Comparison of ENCODE assay signal across 36 cellular contexts in the genomic region with DNA sequence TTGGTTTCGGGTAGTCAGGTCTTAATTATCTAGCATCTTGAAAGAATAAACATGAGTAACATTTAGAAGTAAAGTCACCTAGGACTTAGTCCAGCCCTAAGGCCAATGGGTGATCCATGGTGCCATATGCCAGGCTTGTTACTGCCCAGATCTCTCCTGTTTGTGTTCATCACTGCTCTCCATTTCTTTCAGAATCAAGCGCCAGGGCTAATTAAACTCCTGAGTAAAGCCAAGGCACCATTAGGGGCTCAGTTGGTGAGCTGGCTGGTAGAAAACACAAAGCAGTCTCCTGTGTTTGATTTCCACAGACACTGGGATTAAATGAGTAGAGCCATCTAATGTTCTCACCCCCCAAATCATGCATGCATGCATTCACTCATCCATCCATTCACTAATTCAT. TPM values are rescaled to one million over a fixed set of nuclear protein-coding genes. Genes with fewer than 3 reads are reported as not detected.
"Had no signal": no experiment of that assay in that cellular context is flagged by ENCODE, and none has a peak within 500 bp of the region (broad histone marks: within the 10 kb centered on the region; RNA-seq: fewer than 3 reads in every experiment).

No MANE protein-coding gene starts in this region.

- H3K4me3 ChIP-seq: adrenal gland, body of pancreas, esophagus squamous epithelium, gastroesophageal sphincter had no signal

- ATAC-seq: activated CD4-positive, alpha-beta T cell treated with anti-CD3 and anti-CD28 coated beads for 36 hours; activated CD8-positive, alpha-beta memory T cell treated with anti-CD3 and anti-CD28 coated beads, Interleukin-2, amount 10 ng/mL, durations not matched to agents 7 days and 5 days; activated CD8-positive, alpha-beta T cell treated with anti-CD3 and anti-CD28 coated beads, Interleukin-2, amount 10 ng/mL, durations not matched to agents 7 days and 5 days; activated naive CD8-positive, alpha-beta T cell treated with anti-CD3 and anti-CD28 coated beads, Interleukin-2, amount 50 U/mL, for 24 hours; body of pancreas; effector memory CD8-positive, alpha-beta T cell; gastroesophageal sphincter had no signal

- H3K27ac Mint-ChIP-seq: activated CD4-positive, alpha-beta memory T cell treated with anti-CD3 and anti-CD28 coated beads for 36 hours; activated CD4-positive, alpha-beta T cell treated with anti-CD3 and anti-CD28 coated beads for 36 hours; activated CD4-positive, alpha-beta T cell treated with anti-CD3 and anti-CD28 coated beads, Interleukin-2, amount 10 ng/mL, durations not matched to agents 24 days and 14 days; activated CD8-positive, alpha-beta memory T cell treated with anti-CD3 and anti-CD28 coated beads, Interleukin-2, amount 10 ng/mL, durations not matched to agents 7 days and 5 days; activated CD8-positive, alpha-beta T cell treated with anti-CD3 and anti-CD28 coated beads, Interleukin-2, amount 10 ng/mL, durations not matched to agents 7 days and 5 days; activated naive CD4-positive, alpha-beta T cell treated with anti-CD3 and anti-CD28 coated beads for 36 hours; activated naive CD4-positive, alpha-beta T cell treated with anti-CD3 and anti-CD28 coated beads, Interleukin-2, amount 50 U/mL, for 24 hours; activated naive CD8-positive, alpha-beta T cell treated with anti-CD3 and anti-CD28 coated beads for 36 hours; activated naive CD8-positive, alpha-beta T cell treated with anti-CD3 and anti-CD28 coated beads, Interleukin-2, amount 50 U/mL, for 24 hours; activated T-helper 1 cell treated with anti-CD3 and anti-CD28 coated beads, Interleukin-12 subunit alpha, Interleukin-12 subunit beta, Interleukin-2, Interleukin-4 antibody, amounts not matched to agents 30 ng/mL and 10 ng/mL and 1 ng/mL, durations not matched to agents 14 hours and 24 hours and 36 hours; activated T-helper 2 cell treated with anti-CD3 and anti-CD28 coated beads, Interferon-gamma antibody, Interleukin-2, Interleukin-4, amounts not matched to agents 10 μg/mL and 5 μg/mL and 100 μg/mL, durations not matched to agents 14 hours and 24 hours and 36 hours; effector memory CD8-positive, alpha-beta T cell had no signal

- H3K4me3 Mint-ChIP-seq: activated CD4-positive, alpha-beta memory T cell treated with anti-CD3 and anti-CD28 coated beads for 36 hours; activated CD4-positive, alpha-beta T cell treated with anti-CD3 and anti-CD28 coated beads for 36 hours; activated CD4-positive, alpha-beta T cell treated with anti-CD3 and anti-CD28 coated beads, Interleukin-2, amount 10 ng/mL, durations not matched to agents 24 days and 14 days; activated CD8-positive, alpha-beta memory T cell treated with anti-CD3 and anti-CD28 coated beads, Interleukin-2, amount 10 ng/mL, durations not matched to agents 7 days and 5 days; activated CD8-positive, alpha-beta T cell treated with anti-CD3 and anti-CD28 coated beads, Interleukin-2, amount 10 ng/mL, durations not matched to agents 7 days and 5 days; activated naive CD4-positive, alpha-beta T cell treated with anti-CD3 and anti-CD28 coated beads for 36 hours; activated naive CD4-positive, alpha-beta T cell treated with anti-CD3 and anti-CD28 coated beads, Interleukin-2, amount 50 U/mL, for 24 hours; activated naive CD8-positive, alpha-beta T cell treated with anti-CD3 and anti-CD28 coated beads for 36 hours; activated naive CD8-positive, alpha-beta T cell treated with anti-CD3 and anti-CD28 coated beads, Interleukin-2, amount 50 U/mL, for 24 hours; activated T-helper 1 cell treated with anti-CD3 and anti-CD28 coated beads, Interleukin-12 subunit alpha, Interleukin-12 subunit beta, Interleukin-2, Interleukin-4 antibody, amounts not matched to agents 30 ng/mL and 10 ng/mL and 1 ng/mL, durations not matched to agents 14 hours and 24 hours and 36 hours; effector memory CD8-positive, alpha-beta T cell had no signal

- DNase-seq: activated CD4-positive, alpha-beta memory T cell treated with anti-CD3 and anti-CD28 coated beads for 36 hours; activated CD4-positive, alpha-beta T cell treated with anti-CD3 and anti-CD28 coated beads for 36 hours; activated CD4-positive, alpha-beta T cell treated with anti-CD3 and anti-CD28 coated beads, Interleukin-2, amount 10 ng/mL, durations not matched to agents 24 days and 14 days; activated CD4-positive, CD25-positive, alpha-beta regulatory T cell; activated CD4-positive, CD25-positive, alpha-beta regulatory T cell treated with anti-CD3 and anti-CD28 coated beads, Interleukin-2, amount 50 U/mL, for 72 hours; activated CD8-positive, alpha-beta memory T cell treated with anti-CD3 and anti-CD28 coated beads, Interleukin-2, amount 10 ng/mL, durations not matched to agents 7 days and 5 days; activated CD8-positive, alpha-beta memory T cell treated with anti-CD3 and anti-CD28 coated beads, Interleukin-2, amount 50 U/mL, for 4 hours; activated CD8-positive, alpha-beta T cell treated with anti-CD3 and anti-CD28 coated beads, Interleukin-2, amount 10 ng/mL, durations not matched to agents 7 days and 5 days; activated effector memory CD4-positive, alpha-beta T cell treated with anti-CD3 and anti-CD28 coated beads, Interleukin-2, amount 50 U/mL, for 16 hours; activated naive CD4-positive, alpha-beta T cell treated with anti-CD3 and anti-CD28 coated beads for 36 hours; activated naive CD8-positive, alpha-beta T cell treated with anti-CD3 and anti-CD28 coated beads for 36 hours; activated naive CD8-positive, alpha-beta T cell treated with anti-CD3 and anti-CD28 coated beads, Interleukin-2, amount 50 U/mL, for 24 hours; activated T-cell treated with anti-CD3 and anti-CD28 coated beads, Interleukin-2, amount 50 U/mL, for 1 hour; activated T-cell treated with anti-CD3 and anti-CD28 coated beads, Interleukin-2, amount 50 U/mL, for 48 hours; adrenal gland; amygdala; aorta; body of pancreas; cerebellar nuclear complex; cortex of kidney; dermis blood vessel endothelial cell; effector CD4-positive, alpha-beta T cell; effector memory CD8-positive, alpha-beta T cell; esophagus squamous epithelium; foreskin melanocyte; head of caudate nucleus; hypothalamus; T-helper 2 cell had no signal

- H3K36me3 ChIP-seq: adrenal gland, esophagus squamous epithelium, gastroesophageal sphincter had no signal

- H3K9me3 ChIP-seq: adrenal gland, body of pancreas, esophagus squamous epithelium, gastroesophageal sphincter had no signal

- H3K9me3 Mint-ChIP-seq: activated CD4-positive, alpha-beta memory T cell treated with anti-CD3 and anti-CD28 coated beads for 36 hours; activated CD4-positive, alpha-beta T cell treated with anti-CD3 and anti-CD28 coated beads, Interleukin-2, amount 10 ng/mL, durations not matched to agents 24 days and 14 days; activated naive CD4-positive, alpha-beta T cell treated with anti-CD3 and anti-CD28 coated beads for 36 hours; activated naive CD4-positive, alpha-beta T cell treated with anti-CD3 and anti-CD28 coated beads, Interleukin-2, amount 50 U/mL, for 24 hours; activated naive CD8-positive, alpha-beta T cell treated with anti-CD3 and anti-CD28 coated beads for 36 hours; activated naive CD8-positive, alpha-beta T cell treated with anti-CD3 and anti-CD28 coated beads, Interleukin-2, amount 50 U/mL, for 24 hours; activated T-helper 1 cell treated with anti-CD3 and anti-CD28 coated beads, Interleukin-12 subunit alpha, Interleukin-12 subunit beta, Interleukin-2, Interleukin-4 antibody, amounts not matched to agents 30 ng/mL and 10 ng/mL and 1 ng/mL, durations not matched to agents 14 hours and 24 hours and 36 hours; activated T-helper 2 cell treated with anti-CD3 and anti-CD28 coated beads, Interferon-gamma antibody, Interleukin-2, Interleukin-4, amounts not matched to agents 10 μg/mL and 5 μg/mL and 100 μg/mL, durations not matched to agents 14 hours and 24 hours and 36 hours; effector memory CD8-positive, alpha-beta T cell had no signal

- H3K27me3 ChIP-seq: adrenal gland, body of pancreas, gastroesophageal sphincter had no signal

- H3K27me3 Mint-ChIP-seq: activated CD4-positive, alpha-beta memory T cell treated with anti-CD3 and anti-CD28 coated beads for 36 hours had no signal

- H3K36me3 Mint-ChIP-seq: activated CD4-positive, alpha-beta memory T cell treated with anti-CD3 and anti-CD28 coated beads for 36 hours; activated CD8-positive, alpha-beta memory T cell treated with anti-CD3 and anti-CD28 coated beads, Interleukin-2, amount 10 ng/mL, durations not matched to agents 7 days and 5 days; activated naive CD4-positive, alpha-beta T cell treated with anti-CD3 and anti-CD28 coated beads, Interleukin-2, amount 50 U/mL, for 24 hours; activated naive CD8-positive, alpha-beta T cell treated with anti-CD3 and anti-CD28 coated beads for 36 hours had no signal

- H3K27ac ChIP-seq: adrenal gland, body of pancreas, epithelial cell of prostate, esophagus squamous epithelium, gastroesophageal sphincter had no signal

- H3K4me1 Mint-ChIP-seq: activated CD4-positive, alpha-beta T cell treated with anti-CD3 and anti-CD28 coated beads for 36 hours; activated CD4-positive, alpha-beta T cell treated with anti-CD3 and anti-CD28 coated beads, Interleukin-2, amount 10 ng/mL, durations not matched to agents 24 days and 14 days; activated CD8-positive, alpha-beta memory T cell treated with anti-CD3 and anti-CD28 coated beads, Interleukin-2, amount 10 ng/mL, durations not matched to agents 7 days and 5 days; activated naive CD4-positive, alpha-beta T cell treated with anti-CD3 and anti-CD28 coated beads, Interleukin-2, amount 50 U/mL, for 24 hours; activated naive CD8-positive, alpha-beta T cell treated with anti-CD3 and anti-CD28 coated beads for 36 hours; activated naive CD8-positive, alpha-beta T cell treated with anti-CD3 and anti-CD28 coated beads, Interleukin-2, amount 50 U/mL, for 24 hours had no signal

- H3K4me1 ChIP-seq: body of pancreas, esophagus squamous epithelium, gastroesophageal sphincter had no signal

RNA-seq across cellular contexts. Expression of a gene that starts 11.3 kb away (rescaled TPM):
- total RNA-seq: activated CD4-positive, alpha-beta memory T cell treated with anti-CD3 and anti-CD28 coated beads for 36 hours; activated CD4-positive, alpha-beta T cell treated with anti-CD3 and anti-CD28 coated beads for 36 hours; activated CD8-positive, alpha-beta memory T cell treated with anti-CD3 and anti-CD28 coated beads for 36 hours; activated CD8-positive, alpha-beta T cell treated with anti-CD3 and anti-CD28 coated beads, Interleukin-2, amount 10 ng/mL, durations not matched to agents 7 days and 5 days; activated naive CD4-positive, alpha-beta T cell treated with anti-CD3 and anti-CD28 coated beads for 36 hours; activated naive CD8-positive, alpha-beta T cell treated with anti-CD3 and anti-CD28 coated beads for 36 hours; dermis blood vessel endothelial cell; endothelial cell of umbilical vein; fibroblast of villous mesenchyme had no signal
- polyA plus RNA-seq: endothelial cell of umbilical vein had no signal

RNA-seq across cellular contexts. Expression of a gene that starts 14.4 kb away (rescaled TPM):
- total RNA-seq: activated CD4-positive, alpha-beta memory T cell treated with anti-CD3 and anti-CD28 coated beads for 36 hours; activated CD4-positive, alpha-beta T cell treated with anti-CD3 and anti-CD28 coated beads for 36 hours; activated CD4-positive, alpha-beta T cell treated with anti-CD3 and anti-CD28 coated beads, Interleukin-2, amount 10 ng/mL, durations not matched to agents 24 days and 14 days; activated CD8-positive, alpha-beta memory T cell treated with anti-CD3 and anti-CD28 coated beads for 36 hours; activated CD8-positive, alpha-beta memory T cell treated with anti-CD3 and anti-CD28 coated beads, Interleukin-2, amount 10 ng/mL, durations not matched to agents 7 days and 5 days; activated CD8-positive, alpha-beta T cell treated with anti-CD3 and anti-CD28 coated beads, Interleukin-2, amount 10 ng/mL, durations not matched to agents 7 days and 5 days; activated naive CD4-positive, alpha-beta T cell treated with anti-CD3 and anti-CD28 coated beads for 36 hours; activated naive CD8-positive, alpha-beta T cell treated with anti-CD3 and anti-CD28 coated beads for 36 hours; activated T-helper 1 cell treated with anti-CD3 and anti-CD28 coated beads, Interleukin-12 subunit alpha, Interleukin-12 subunit beta, Interleukin-2, Interleukin-4 antibody, amounts not matched to agents 30 ng/mL and 10 ng/mL and 1 ng/mL, durations not matched to agents 14 hours and 24 hours and 36 hours; dermis blood vessel endothelial cell; endothelial cell of umbilical vein had no signal
- polyA plus RNA-seq: endothelial cell of umbilical vein had no signal
